18 cellular contexts compared by ENCODE assay signal in the genomic region with DNA sequence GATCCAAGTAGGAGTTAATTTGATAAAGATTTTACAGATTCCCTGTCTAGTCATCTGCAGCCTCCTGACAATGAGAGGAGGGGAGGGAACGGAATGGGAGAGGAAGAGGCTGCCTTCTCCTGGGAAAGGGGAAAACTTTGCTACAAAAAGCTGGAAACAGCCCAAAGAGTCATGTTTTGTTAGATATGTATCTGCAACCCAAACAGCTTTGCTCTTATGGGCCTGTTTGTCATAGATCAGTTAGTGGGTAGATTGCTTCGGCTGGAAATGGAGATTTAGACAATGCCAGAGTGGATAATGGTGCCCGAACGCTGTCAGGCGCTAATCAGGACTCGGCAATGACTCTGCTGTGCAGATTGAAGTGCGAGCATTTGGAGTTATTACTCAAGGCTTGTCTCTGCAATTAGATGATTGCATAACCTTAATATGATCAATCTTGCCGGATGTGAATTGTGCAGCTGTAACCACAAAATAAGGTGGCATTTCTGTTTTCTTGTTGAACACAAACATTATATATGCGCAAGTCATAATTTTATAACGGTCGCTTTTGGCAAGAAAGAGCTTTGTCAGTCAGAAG.
"Had no signal": no experiment of that assay in that cellular context is flagged by ENCODE, and none has a peak within 500 bp of the region (broad histone marks: within the 10 kb centered on the region; RNA-seq: fewer than 3 reads in every experiment).

No MANE protein-coding gene starts in this region.

- H3K9me3 ChIP-seq: colonic mucosa, esophagus squamous epithelium, tibial artery had no signal

- H3K9me3 Mint-ChIP-seq: activated CD4-positive, alpha-beta T cell treated with anti-CD3 and anti-CD28 coated beads, Interleukin-2, amount 10 ng/mL, durations not matched to agents 24 days and 14 days; activated naive CD4-positive, alpha-beta T cell treated with anti-CD3 and anti-CD28 coated beads, Interleukin-2, amount 50 U/mL, for 24 hours; neural progenitor cell; stimulated activated memory B cell treated with anti-CD40 and anti-IgM and Interleukin-4, amounts not matched to agents 10 μg/mL and 1 μg/mL and 100 μg/mL, for 72 hours; T-helper 2 cell treated with Interferon-gamma antibody and Interleukin-4, amounts not matched to agents 5 μg/mL and 100 μg/mL, for 36 hours had no signal

- H3K27ac ChIP-seq: colonic mucosa, esophagus squamous epithelium, hepatocyte, neural progenitor cell, tibial artery had no signal

- H3K27me3 ChIP-seq: colonic mucosa, neural progenitor cell had no signal

- H3K36me3 ChIP-seq: colonic mucosa, esophagus squamous epithelium, neural progenitor cell, tibial artery had no signal

- ATAC-seq: activated CD8-positive, alpha-beta T cell treated with anti-CD3 and anti-CD28 coated beads, Interleukin-2, amount 10 ng/mL, durations not matched to agents 7 days and 5 days; left lobe of liver; stimulated activated memory B cell treated with anti-CD40 and anti-IgM and Interleukin-4, amounts not matched to agents 10 μg/mL and 1 μg/mL and 100 μg/mL, for 72 hours had no signal

- H3K36me3 Mint-ChIP-seq: activated naive CD4-positive, alpha-beta T cell treated with anti-CD3 and anti-CD28 coated beads, Interleukin-2, amount 50 U/mL, for 24 hours; neural progenitor cell; stimulated activated memory B cell treated with anti-CD40 and anti-IgM and Interleukin-4, amounts not matched to agents 10 μg/mL and 1 μg/mL and 100 μg/mL, for 72 hours had no signal

- H3K4me1 ChIP-seq: colonic mucosa had no signal

- H3K4me3 ChIP-seq: colonic mucosa, esophagus squamous epithelium, hepatocyte, neural progenitor cell, tibial artery had no signal

- H3K4me1 Mint-ChIP-seq: activated CD4-positive, alpha-beta T cell treated with anti-CD3 and anti-CD28 coated beads, Interleukin-2, amount 10 ng/mL, durations not matched to agents 24 days and 14 days; activated naive CD4-positive, alpha-beta T cell treated with anti-CD3 and anti-CD28 coated beads, Interleukin-2, amount 50 U/mL, for 24 hours had no signal

- H3K27ac Mint-ChIP-seq: activated CD4-positive, alpha-beta T cell treated with anti-CD3 and anti-CD28 coated beads, Interleukin-2, amount 10 ng/mL, durations not matched to agents 24 days and 14 days; activated CD8-positive, alpha-beta T cell treated with anti-CD3 and anti-CD28 coated beads, Interleukin-2, amount 10 ng/mL, durations not matched to agents 7 days and 5 days; activated naive CD4-positive, alpha-beta T cell treated with anti-CD3 and anti-CD28 coated beads, Interleukin-2, amount 50 U/mL, for 24 hours; neural progenitor cell; stimulated activated memory B cell treated with anti-CD40 and anti-IgM and Interleukin-4, amounts not matched to agents 10 μg/mL and 1 μg/mL and 100 μg/mL, for 72 hours; T-helper 2 cell treated with Interferon-gamma antibody and Interleukin-4, amounts not matched to agents 5 μg/mL and 100 μg/mL, for 36 hours had no signal

- H3K4me3 Mint-ChIP-seq: activated CD4-positive, alpha-beta T cell treated with anti-CD3 and anti-CD28 coated beads, Interleukin-2, amount 10 ng/mL, durations not matched to agents 24 days and 14 days; activated CD8-positive, alpha-beta T cell treated with anti-CD3 and anti-CD28 coated beads, Interleukin-2, amount 10 ng/mL, durations not matched to agents 7 days and 5 days; activated naive CD4-positive, alpha-beta T cell treated with anti-CD3 and anti-CD28 coated beads, Interleukin-2, amount 50 U/mL, for 24 hours; neural progenitor cell; stimulated activated memory B cell treated with anti-CD40 and anti-IgM and Interleukin-4, amounts not matched to agents 10 μg/mL and 1 μg/mL and 100 μg/mL, for 72 hours; T-helper 2 cell treated with Interferon-gamma antibody and Interleukin-4, amounts not matched to agents 5 μg/mL and 100 μg/mL, for 36 hours had no signal

- DNase-seq: activated CD4-positive, alpha-beta T cell treated with anti-CD3 and anti-CD28 coated beads, Interleukin-2, amount 10 ng/mL, durations not matched to agents 24 days and 14 days; activated CD4-positive, CD25-positive, alpha-beta regulatory T cell; activated CD8-positive, alpha-beta memory T cell treated with anti-CD3 and anti-CD28 coated beads, Interleukin-2, amount 50 U/mL, for 4 hours; activated CD8-positive, alpha-beta T cell treated with anti-CD3 and anti-CD28 coated beads, Interleukin-2, amount 10 ng/mL, durations not matched to agents 7 days and 5 days; activated effector memory CD4-positive, alpha-beta T cell treated with anti-CD3 and anti-CD28 coated beads, Interleukin-2, amount 50 U/mL, for 16 hours; activated T-cell treated with anti-CD3 and anti-CD28 coated beads, Interleukin-2, amount 50 U/mL, for 48 hours; caudate nucleus; colonic mucosa; esophagus squamous epithelium; mammary epithelial cell; stimulated activated CD4-positive, alpha-beta T cell treated with anti-CD3 and anti-CD28 coated beads, Interleukin-2, amount 100 ng/mL, for 48 hours; tibial artery had no signal
